In genomic region chr9:93813687-93814560, GRCh38 we compare ENCODE assay signal across 14 cellular contexts.
DNase-seq lines count a peak whose midpoint lies in the region; ATAC-seq lines count a peak whose summit lies in the region.
"Had no signal": no experiment of that assay in that cellular context is flagged by ENCODE, and none has a peak within 500 bp of the region (broad histone marks: within the 10 kb centered on the region; RNA-seq: fewer than 3 reads in every experiment).

No MANE protein-coding gene starts in this region.

- DNase-seq in DMS53 treated with DMSO at 0.1 percent for 48 hours (lab: John Stamatoyannopoulos, UW; ENCODE audit: unreplicated experiment), result peak; percentile 90
- peak; percentile 95 for DNase-seq in NCI-H1436 (lab: John Stamatoyannopoulos, UW)
- peak; percentile 39 for DNase-seq in NCI-H526 treated with DMSO at 0.1 percent for 48 hours (lab: John Stamatoyannopoulos, UW)
- peak; percentile 31 for DNase-seq in left lobe of liver (ENCODE audit: low spot score)
- DNase-seq in activated naive CD4-positive, alpha-beta T cell (lab: John Stamatoyannopoulos, UW), result no peak
- DNase-seq: activated CD4-positive, CD25-positive, alpha-beta regulatory T cell; heart right ventricle; lower lobe of right lung; NCI-H1694 treated with DMSO at 0.1 percent for 48 hours; stimulated activated CD4-positive, alpha-beta T cell treated with anti-CD3 and anti-CD28 coated beads, Interleukin-15, amount 100 ng/mL, for 24 hours had no signal

- ATAC-seq in left lobe of liver (no peak), GM21447 (IDR thresholded peaks at IDR 0.05; ENCODE audit: unreplicated experiment) (no peak), HG03175 (IDR thresholded peaks at IDR 0.05; ENCODE audit: unreplicated experiment) (no peak), GM21786 (IDR thresholded peaks at IDR 0.05; ENCODE audit: unreplicated experiment) (no peak)
- ATAC-seq: activated T-helper 17 cell treated with anti-CD3 and anti-CD28 coated beads, Interleukin-2, amount 50 U/mL, for 72 hours; lower lobe of right lung had no signal

Comparison
In these comparisons a context has a peak if more than half of its experiments do, and no peak if none do; other contexts are left out.
1. DNase-seq: peak in DMS53 treated with DMSO at 0.1 percent for 48 hours (single experiment), NCI-H1436 (single experiment), NCI-H526 treated with DMSO at 0.1 percent for 48 hours (single experiment) and left lobe of liver (single experiment); none in activated naive CD4-positive, alpha-beta T cell (0 of 4).